In the genomic region with DNA sequence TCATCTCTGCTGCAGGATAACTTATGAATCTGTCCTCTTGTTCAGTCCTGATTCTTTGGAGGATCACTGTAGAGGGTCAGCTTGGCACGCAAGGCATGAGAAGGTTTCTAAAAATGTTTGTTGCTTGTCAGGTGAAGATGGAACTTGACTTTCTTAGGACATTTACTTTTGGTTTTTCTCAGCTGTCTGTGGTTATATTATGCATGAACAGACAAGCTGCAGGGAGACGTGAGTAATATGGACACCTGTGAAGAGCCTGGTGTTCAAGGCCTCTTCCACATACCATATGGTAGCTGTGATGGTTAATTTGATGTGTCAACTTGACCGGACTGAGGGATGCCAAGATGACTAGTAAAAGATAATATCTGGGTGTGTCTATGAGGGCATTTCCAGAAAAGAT, we compare ENCODE assay signal across 29 cellular contexts.
DNase-seq lines count a peak whose midpoint lies in the region; ATAC-seq and TF ChIP-seq lines count a peak whose summit lies in the region.
"Had no signal": no experiment of that assay in that cellular context is flagged by ENCODE, and none has a peak within 500 bp of the region (broad histone marks: within the 10 kb centered on the region; RNA-seq: fewer than 3 reads in every experiment).

No MANE protein-coding gene starts in this region.

- H3K27me3 ChIP-seq in foreskin keratinocyte = no peaks in the 10 kb centered on the region
- H3K27me3 ChIP-seq: BLaER1 treated with 17β-estradiol and CSF1 and Interleukin-3, amounts not matched to agents 10 nM and 100 nM; dorsolateral prefrontal cortex; left lung; vagina had no signal

- H3K4me3 Mint-ChIP-seq in naive thymus-derived CD8-positive, alpha-beta T cell = no peak overlapping the region
- H3K4me3 Mint-ChIP-seq: activated naive CD8-positive, alpha-beta T cell treated with anti-CD3 and anti-CD28 coated beads, Interleukin-2, amount 10 ng/mL, durations not matched to agents 7 days and 5 days; central memory CD8-positive, alpha-beta T cell; IgD-negative memory B cell; mesothelial cell of epicardium; natural killer cell treated with Interleukin-12 subunit alpha and Interleukin-12 subunit beta and Interleukin-15 and Interleukin-18, amount 100 ng/mL, for 72 hours; stimulated activated naive CD8-positive, alpha-beta T cell treated with anti-CD3 and anti-CD28 coated beads, Interleukin-15, amount 100 ng/mL, for 72 hours had no signal

- peak; percentile 45 for DNase-seq in HPDE6-E6E7 (ENCODE audit: extremely low spot score)
- peak; percentile 39 for DNase-seq in RWPE1 (ENCODE audit: low spot score)
- peak; percentile 99 to 100 for DNase-seq in foreskin keratinocyte
- DNase-seq in HK-2 (ENCODE audit: unreplicated experiment) = no peak
- DNase-seq in epidermal melanocyte (ENCODE audit: insufficient read length, low spot score) = no peak
- no peak for DNase-seq in naive thymus-derived CD8-positive, alpha-beta T cell
- DNase-seq: activated CD4-positive, alpha-beta T cell treated with anti-CD3 and anti-CD28 coated beads for 4 hours; activated CD8-positive, alpha-beta memory T cell treated with anti-CD3 and anti-CD28 coated beads for 24 hours; activated gamma-delta T cell; activated naive CD8-positive, alpha-beta T cell treated with anti-CD3 and anti-CD28 coated beads, Interleukin-2, amount 10 ng/mL, durations not matched to agents 7 days and 5 days; COR-L47; DMS79; glutamatergic neuron; H7; left lung; NCI-H2107; NCI-H446 treated with DMSO at 0.1 percent for 48 hours; Right ventricle myocardium superior; stimulated activated naive CD8-positive, alpha-beta T cell treated with anti-CD3 and anti-CD28 coated beads, Interleukin-15, amount 100 ng/mL, for 72 hours had no signal

- ATAC-seq in GM19324 (IDR thresholded peaks at IDR 0.05; ENCODE audit: low FRiP score, unreplicated experiment) (peak; percentile 52), foreskin keratinocyte (peak; percentile 97), GM19463 (IDR thresholded peaks at IDR 0.05; ENCODE audit: unreplicated experiment) (no peak)
- ATAC-seq in naive thymus-derived CD8-positive, alpha-beta T cell = no peak
- ATAC-seq: left lung; natural killer cell treated with Interleukin-12 subunit alpha and Interleukin-12 subunit beta and Interleukin-15 and Interleukin-18, amount 100 ng/mL, for 72 hours; stimulated activated naive CD8-positive, alpha-beta T cell treated with anti-CD3 and anti-CD28 coated beads, Interleukin-15, amount 100 ng/mL, for 72 hours had no signal

- no peaks in the 10 kb centered on the region for H3K4me1 Mint-ChIP-seq in naive thymus-derived CD8-positive, alpha-beta T cell
- H3K4me1 Mint-ChIP-seq: activated naive CD8-positive, alpha-beta T cell treated with anti-CD3 and anti-CD28 coated beads, Interleukin-2, amount 10 ng/mL, durations not matched to agents 7 days and 5 days; central memory CD8-positive, alpha-beta T cell; mesothelial cell of epicardium; stimulated activated naive CD8-positive, alpha-beta T cell treated with anti-CD3 and anti-CD28 coated beads, Interleukin-15, amount 100 ng/mL, for 72 hours had no signal

- no peak for TF ChIP-seq CTCF in RWPE1 (conservative IDR thresholded peaks at IDR 0.05; ENCODE audit: low read depth)
- no peak for TF ChIP-seq CTCF in foreskin keratinocyte (conservative IDR thresholded peaks at IDR 0.05)

- no peaks in the 10 kb centered on the region for H3K36me3 Mint-ChIP-seq in naive thymus-derived CD8-positive, alpha-beta T cell
- H3K36me3 Mint-ChIP-seq: activated naive CD8-positive, alpha-beta T cell treated with anti-CD3 and anti-CD28 coated beads, Interleukin-2, amount 10 ng/mL, durations not matched to agents 7 days and 5 days; IgD-negative memory B cell; mesothelial cell of epicardium; natural killer cell treated with Interleukin-12 subunit alpha and Interleukin-12 subunit beta and Interleukin-15 and Interleukin-18, amount 100 ng/mL, for 72 hours had no signal

- H3K9me3 Mint-ChIP-seq in naive thymus-derived CD8-positive, alpha-beta T cell = peaks cover 2 to 21% (median 7%) of the 10 kb centered on the region in 9 donors
- H3K9me3 Mint-ChIP-seq: mesothelial cell of epicardium; stimulated activated naive CD8-positive, alpha-beta T cell treated with anti-CD3 and anti-CD28 coated beads, Interleukin-15, amount 100 ng/mL, for 72 hours had no signal

- no peaks in the 10 kb centered on the region for H3K27me3 Mint-ChIP-seq in naive thymus-derived CD8-positive, alpha-beta T cell
- H3K27me3 Mint-ChIP-seq: activated naive CD8-positive, alpha-beta T cell treated with anti-CD3 and anti-CD28 coated beads, Interleukin-2, amount 10 ng/mL, durations not matched to agents 7 days and 5 days; central memory CD8-positive, alpha-beta T cell; IgD-negative memory B cell; natural killer cell treated with Interleukin-12 subunit alpha and Interleukin-12 subunit beta and Interleukin-15 and Interleukin-18, amount 100 ng/mL, for 72 hours; stimulated activated naive CD8-positive, alpha-beta T cell treated with anti-CD3 and anti-CD28 coated beads, Interleukin-15, amount 100 ng/mL, for 72 hours had no signal

- no peak overlapping the region for H3K27ac Mint-ChIP-seq in naive thymus-derived CD8-positive, alpha-beta T cell
- H3K27ac Mint-ChIP-seq: activated naive CD8-positive, alpha-beta T cell treated with anti-CD3 and anti-CD28 coated beads, Interleukin-2, amount 10 ng/mL, durations not matched to agents 7 days and 5 days; IgD-negative memory B cell; mesothelial cell of epicardium; natural killer cell treated with Interleukin-12 subunit alpha and Interleukin-12 subunit beta and Interleukin-15 and Interleukin-18, amount 100 ng/mL, for 72 hours; stimulated activated naive CD8-positive, alpha-beta T cell treated with anti-CD3 and anti-CD28 coated beads, Interleukin-15, amount 100 ng/mL, for 72 hours had no signal

- H3K27ac ChIP-seq in RWPE1 (no peak overlapping the region), foreskin keratinocyte (peak overlapping the region; percentile 18)
- H3K27ac ChIP-seq: BLaER1 treated with 17β-estradiol and CSF1 and Interleukin-3, amounts not matched to agents 10 nM and 100 nM; left lung; skin epidermis; vagina had no signal

- CTCF ChIA-PET in RWPE1 (lab: Yijun Ruan, JAX) = no interaction called here

- POLR2A ChIA-PET in RWPE1 (lab: Yijun Ruan, JAX; ENCODE audit: low non-redundant PET) = no interaction called here
- POLR2A ChIA-PET in naive thymus-derived CD8-positive, alpha-beta T cell (lab: Charles Lee) = no interaction called here

- peaks cover 4% of the 10 kb centered on the region for H3K4me1 ChIP-seq in foreskin keratinocyte
- H3K4me1 ChIP-seq: BLaER1 treated with 17β-estradiol and CSF1 and Interleukin-3, amounts not matched to agents 10 nM and 100 nM; left lung; vagina had no signal

Comparison
In these comparisons a context has a peak if more than half of its experiments do, and no peak if none do; other contexts are left out.
1. ATAC-seq: peak in GM19324 (single experiment) and foreskin keratinocyte (single experiment); none in naive thymus-derived CD8-positive, alpha-beta T cell (0 of 2) and GM19463 (single experiment).
2. DNase-seq: peak in HPDE6-E6E7 (single experiment), RWPE1 (single experiment) and foreskin keratinocyte (2 of 2); none in HK-2 (single experiment), epidermal melanocyte (single experiment) and naive thymus-derived CD8-positive, alpha-beta T cell (0 of 10).